Comparison of ENCODE assay signal across 14 cellular contexts in genomic region chr15:101198031-101198430, GRCh38. TPM values are rescaled to one million over a fixed set of nuclear protein-coding genes. Genes with fewer than 3 reads are reported as not detected.
DNase-seq lines count a peak whose midpoint lies in the region; ATAC-seq and TF ChIP-seq lines count a peak whose summit lies in the region.
"Had no signal": no experiment of that assay in that cellular context is flagged by ENCODE, and none has a peak within 500 bp of the region (broad histone marks: within the 10 kb centered on the region; RNA-seq: fewer than 3 reads in every experiment).

No MANE protein-coding gene starts in this region.

- no peaks in the 10 kb centered on the region for H3K27me3 Mint-ChIP-seq in activated CD4-positive, alpha-beta memory T cell treated with anti-CD3 and anti-CD28 coated beads, Interleukin-2, amount 10 ng/mL, durations not matched to agents 7 days and 5 days
- H3K27me3 Mint-ChIP-seq: memory B cell had no signal

- 87% methylated on average over 11 of the region's 12 CpGs for WGBS in suprapubic skin

- H3K9ac ChIP-seq in iPS-15b (ENCODE audit: low read depth, low read length) = peak overlapping the region; percentile 17

- no peak for TF ChIP-seq EP300 in suprapubic skin (IDR thresholded peaks at IDR 0.05)

- H3K27ac ChIP-seq in cardiac muscle cell (peak overlapping the region; percentile 84), suprapubic skin (peak overlapping the region; percentile 71)

- DNase-seq in cardiac muscle cell (ENCODE audit: low read depth in 1 of 2, low spot score in 1 of 2) = no peak
- DNase-seq in Right ventricle myocardium inferior (ENCODE audit: missing footprints) = no peak
- DNase-seq in activated CD4-positive, alpha-beta memory T cell treated with anti-CD3 and anti-CD28 coated beads, Interleukin-2, amount 10 ng/mL, durations not matched to agents 7 days and 5 days = no peak
- DNase-seq in suprapubic skin (ENCODE audit: low spot score in 2 of 2) = no peak
- no peak for DNase-seq in NCI-H446 treated with DMSO at 0.1 percent for 48 hours (lab: John Stamatoyannopoulos, UW)
- DNase-seq in NCI-H226 = no peak
- DNase-seq: activated CD4-positive, CD25-positive, alpha-beta regulatory T cell treated with anti-CD3 and anti-CD28 coated beads, Interleukin-2, amount 50 U/mL, for 72 hours; AML-193; cortex of kidney; SW 1271 had no signal

- ATAC-seq in Right ventricle myocardium inferior (no peak), HG02798 (IDR thresholded peaks at IDR 0.05; ENCODE audit: poor library complexity, unreplicated experiment) (no peak)

- peak overlapping the region; percentile 99 for H3K27ac Mint-ChIP-seq in activated CD4-positive, alpha-beta memory T cell treated with anti-CD3 and anti-CD28 coated beads, Interleukin-2, amount 10 ng/mL, durations not matched to agents 7 days and 5 days
- H3K27ac Mint-ChIP-seq: memory B cell had no signal

- H3K4me3 ChIP-seq in cardiac muscle cell (no peak overlapping the region), iPS-15b (ENCODE audit: low read depth, low read length) (no peak overlapping the region), suprapubic skin (no peak overlapping the region)
- H3K4me3 ChIP-seq: esophagus muscularis mucosa had no signal

- no peaks in the 10 kb centered on the region for H3K9me3 Mint-ChIP-seq in activated CD4-positive, alpha-beta memory T cell treated with anti-CD3 and anti-CD28 coated beads, Interleukin-2, amount 10 ng/mL, durations not matched to agents 7 days and 5 days
- H3K9me3 Mint-ChIP-seq: memory B cell had no signal

- peaks cover 38% of the 10 kb centered on the region for H3K4me1 ChIP-seq in cardiac muscle cell (ENCODE audit: low read depth)
- peaks cover 14% of the 10 kb centered on the region for H3K4me1 ChIP-seq in iPS-15b (ENCODE audit: control insufficient read depth, insufficient read depth, low read length)
- H3K4me1 ChIP-seq in suprapubic skin = peaks cover 84% of the 10 kb centered on the region

- peaks cover 38% of the 10 kb centered on the region for H3K36me3 Mint-ChIP-seq in activated CD4-positive, alpha-beta memory T cell treated with anti-CD3 and anti-CD28 coated beads, Interleukin-2, amount 10 ng/mL, durations not matched to agents 7 days and 5 days (ENCODE audit: low read depth)

- peaks cover 91% of the 10 kb centered on the region for H3K4me1 Mint-ChIP-seq in activated CD4-positive, alpha-beta memory T cell treated with anti-CD3 and anti-CD28 coated beads, Interleukin-2, amount 10 ng/mL, durations not matched to agents 7 days and 5 days

- H3K4me3 Mint-ChIP-seq in activated CD4-positive, alpha-beta memory T cell treated with anti-CD3 and anti-CD28 coated beads, Interleukin-2, amount 10 ng/mL, durations not matched to agents 7 days and 5 days = no peak overlapping the region
- H3K4me3 Mint-ChIP-seq: memory B cell had no signal

- CTCF ChIA-PET in activated CD4-positive, alpha-beta memory T cell treated with anti-CD3 and anti-CD28 coated beads, Interleukin-2, amount 10 ng/mL, durations not matched to agents 7 days and 5 days (lab: Charles Lee) = interaction anchor here (1.5 to 1.6 kb wide), 2 partner anchors 9 to 44 kb away, joined by 3 to 5 read pairs; no protein-coding TSS in a partner anchor

- TF ChIP-seq POLR2A in suprapubic skin (IDR thresholded peaks at IDR 0.05) = no peak

- intact Hi-C loops in Right ventricle myocardium inferior (cut with DNase I) = no loop called here

- H3K36me3 ChIP-seq in cardiac muscle cell (no peaks in the 10 kb centered on the region), iPS-15b (ENCODE audit: control insufficient read depth, insufficient read depth, low read length) (no peaks in the 10 kb centered on the region), suprapubic skin (no peaks in the 10 kb centered on the region)
- H3K36me3 ChIP-seq: esophagus muscularis mucosa had no signal

- POLR2A ChIA-PET in activated CD4-positive, alpha-beta memory T cell treated with anti-CD3 and anti-CD28 coated beads, Interleukin-2, amount 10 ng/mL, durations not matched to agents 7 days and 5 days (lab: Charles Lee) = interaction anchor here (1.0 to 11.8 kb wide), 7 partner anchors 8 to 72 kb away, joined by 3 to 103 read pairs (median 4); partner anchors contain the start of gene CHSY1

- TF ChIP-seq CTCF in cardiac muscle cell (IDR thresholded peaks at IDR 0.05; ENCODE audit: low read depth, low read length) (no peak), suprapubic skin (IDR thresholded peaks at IDR 0.05) (no peak)

- H3K9me3 ChIP-seq in cardiac muscle cell (ENCODE audit: low read depth) (no peaks in the 10 kb centered on the region), iPS-15b (ENCODE audit: control insufficient read depth, insufficient read depth, low read length) (no peaks in the 10 kb centered on the region), suprapubic skin (no peaks in the 10 kb centered on the region)
- H3K9me3 ChIP-seq: esophagus muscularis mucosa had no signal

- no peaks in the 10 kb centered on the region for H3K27me3 ChIP-seq in cardiac muscle cell
- no peaks in the 10 kb centered on the region for H3K27me3 ChIP-seq in iPS-15b (ENCODE audit: control insufficient read depth, insufficient read depth, low read length)
- no peaks in the 10 kb centered on the region for H3K27me3 ChIP-seq in suprapubic skin
- H3K27me3 ChIP-seq: esophagus muscularis mucosa had no signal

RNA-seq across cellular contexts. Expression of gene CHSY1, which starts 53.8 kb away (rescaled TPM):
- total RNA-seq in cardiac muscle cell (28.0 and 30.3 TPM in 2 replicates), Right ventricle myocardium inferior (13.3 TPM), suprapubic skin (10 to 100 TPM; 29.7 to 39.6 (median 30.5) TPM)
- polyA plus RNA-seq in cardiac muscle cell = 33.4 and 36.0 TPM in 2 replicates
- 10 to 100 TPM; 61.7 to 62.0 TPM for total RNA-seq in activated CD4-positive, alpha-beta memory T cell treated with anti-CD3 and anti-CD28 coated beads, Interleukin-2, amount 10 ng/mL, durations not matched to agents 7 days and 5 days
